In the genomic region with DNA sequence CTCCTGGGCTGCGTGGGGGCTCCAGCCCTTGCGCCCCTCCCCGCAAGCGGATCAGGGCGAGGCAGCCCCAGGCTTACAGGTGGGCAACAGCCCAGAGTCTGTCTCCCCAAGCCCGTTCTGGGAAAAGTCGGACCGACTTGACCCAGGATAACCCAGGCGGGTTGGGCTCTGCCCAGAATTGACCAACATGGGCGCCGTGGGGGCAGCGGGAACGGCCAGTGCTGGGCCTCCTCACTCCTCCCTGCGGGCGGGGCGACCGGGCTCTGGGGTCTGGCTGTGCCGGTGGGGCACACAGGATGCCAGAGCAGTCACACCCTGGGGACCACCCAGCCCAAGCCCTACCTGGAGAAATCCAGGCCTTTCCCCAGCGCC, we compare ENCODE assay signal across 8 cellular contexts. TPM values are rescaled to one million over a fixed set of nuclear protein-coding genes. Genes with fewer than 3 reads are reported as not detected.
A peak's percentile ranks its signal among the peaks of the same experiment; 100 is the strongest.
DNase-seq lines count a peak whose midpoint lies in the region; ATAC-seq and TF ChIP-seq lines count a peak whose summit lies in the region.

No MANE protein-coding gene starts in this region.

- TF ChIP-seq CTCF in breast epithelium (IDR thresholded peaks at IDR 0.05) (no peak), MCF 10A (IDR thresholded peaks at IDR 0.05; ENCODE audit: unreplicated experiment) (no peak), esophagus muscularis mucosa (IDR thresholded peaks at IDR 0.05) (no peak)

- H3K4me3 ChIP-seq in breast epithelium (peak overlapping the region; percentile 67 to 91 (median 74)), esophagus muscularis mucosa (peak overlapping the region; percentile 63 to 93 (median 77)), muscle layer of duodenum (ENCODE audit: low read depth in 1 of 2, low read length in 2 of 2) (peak overlapping the region; percentile 76 to 86), aorta (ENCODE audit: low read length in 2 of 2) (peak overlapping the region; percentile 83 to 90)

- no peak overlapping the region for H3K27ac Mint-ChIP-seq in MCF 10A (ENCODE audit: low read depth, unreplicated experiment)

- no peak for DNase-seq in breast epithelium (ENCODE audit: low spot score in 2 of 2)
- DNase-seq in MCF 10A (ENCODE audit: unreplicated experiment): no peak
- DNase-seq in esophagus muscularis mucosa (ENCODE audit: extremely low spot score): no peak
- DNase-seq in aorta: peak; percentile 79 to 90
- no peak for DNase-seq in activated naive CD4-positive, alpha-beta T cell treated with anti-CD3 and anti-CD28 coated beads, Interleukin-2, amount 50 U/mL, for 16 hours

- POLR2A ChIA-PET in MCF 10A (lab: Yijun Ruan, JAX): no interaction called here

- H3K4me1 ChIP-seq in breast epithelium (no peaks in the 10 kb centered on the region), esophagus muscularis mucosa (peaks cover 52 to 76% (median 68%) of the 10 kb centered on the region in 4 donors), muscle layer of duodenum (ENCODE audit: control insufficient read depth in 1 of 2, insufficient read depth in 2 of 2, low read length in 2 of 2) (peaks cover 25 to 36% of the 10 kb centered on the region in 2 donors), aorta (ENCODE audit: control insufficient read depth in 1 of 2, insufficient read depth in 2 of 2, low read length in 2 of 2) (no peaks in the 10 kb centered on the region)

- peak overlapping the region; percentile 71 to 95 for H3K27ac ChIP-seq in breast epithelium
- H3K27ac ChIP-seq in esophagus muscularis mucosa (replicated peaks in 1 of 4): peak overlapping the region; percentile 84 to 94 (median 86)
- peak overlapping the region; percentile 89 for H3K27ac ChIP-seq in muscle layer of duodenum (ENCODE audit: low read length)
- peak overlapping the region; percentile 80 to 99 for H3K27ac ChIP-seq in aorta (ENCODE audit: low read depth in 1 of 2, low read length in 2 of 2)

- intact Hi-C loops in breast epithelium (cut with DNase I; ENCODE audit: low total_unique reads): loop anchor here (10.0 kb wide), 1 partner anchor 1160 kb away; no protein-coding TSS in a partner anchor
- intact Hi-C loops in MCF 10A (cut with micrococcal nuclease): no loop called here
- intact Hi-C loops in esophagus muscularis mucosa (cut with DNase I): no loop called here
- intact Hi-C loops in aorta (cut with DNase I): loop anchor here in 1 of 2 donors (5.0 kb wide), 1 partner anchor 33 kb away; no protein-coding TSS in a partner anchor

- TF ChIP-seq EP300 in esophagus muscularis mucosa (IDR thresholded peaks at IDR 0.05): no peak

- no peaks in the 10 kb centered on the region for H3K9me3 ChIP-seq in breast epithelium
- no peaks in the 10 kb centered on the region for H3K9me3 ChIP-seq in esophagus muscularis mucosa
- no peaks in the 10 kb centered on the region for H3K9me3 ChIP-seq in muscle layer of duodenum (ENCODE audit: control insufficient read depth in 1 of 2, low read length in 2 of 2)
- H3K9me3 ChIP-seq in aorta (ENCODE audit: control insufficient read depth, low read length): no peaks in the 10 kb centered on the region

- H3K36me3 Mint-ChIP-seq in MCF 10A (ENCODE audit: insufficient read depth, unreplicated experiment): no peaks in the 10 kb centered on the region

- H3K27me3 ChIP-seq in breast epithelium: no peaks in the 10 kb centered on the region
- no peaks in the 10 kb centered on the region for H3K27me3 ChIP-seq in esophagus muscularis mucosa
- H3K27me3 ChIP-seq in muscle layer of duodenum (ENCODE audit: low read depth, low read length): no peaks in the 10 kb centered on the region
- H3K27me3 ChIP-seq in aorta (ENCODE audit: control insufficient read depth in 1 of 2, insufficient read depth in 2 of 2, low read length in 1 of 2): no peaks in the 10 kb centered on the region

- H3K36me3 ChIP-seq in breast epithelium (no peaks in the 10 kb centered on the region), esophagus muscularis mucosa (peaks cover 0 to 8% (median 0%) of the 10 kb centered on the region in 4 donors), muscle layer of duodenum (ENCODE audit: control insufficient read depth in 1 of 2, insufficient read depth in 2 of 2, low read length in 2 of 2) (no peaks in the 10 kb centered on the region), aorta (ENCODE audit: control insufficient read depth in 1 of 2, insufficient read depth in 2 of 2, low read length in 1 of 2) (no peaks in the 10 kb centered on the region)

- BruUV-seq in MCF 10A (replicated peaks; lab: Mats Ljungman, UMichigan): no TSS peak

- ATAC-seq in aorta (ENCODE audit: low FRiP score) (peak; percentile 69), HG02623 (IDR thresholded peaks at IDR 0.05; ENCODE audit: unreplicated experiment) (no peak), GM18502 (IDR thresholded peaks at IDR 0.05; ENCODE audit: poor library complexity, unreplicated experiment) (no peak)

- TF ChIP-seq POLR2A in breast epithelium (IDR thresholded peaks at IDR 0.05) (no peak), esophagus muscularis mucosa (IDR thresholded peaks at IDR 0.05; ENCODE audit: low read depth) (no peak)

- H3K4me3 Mint-ChIP-seq in MCF 10A (ENCODE audit: unreplicated experiment): no peak overlapping the region

- no peaks in the 10 kb centered on the region for H3K9me3 Mint-ChIP-seq in MCF 10A (ENCODE audit: unreplicated experiment)

- no CpG with 5 or more reads among the region's 19 CpGs for WGBS in esophagus muscularis mucosa
- WGBS in aorta, 2 donors: 1 to 2% methylated on average over 19 of the region's 19 CpGs

- peaks cover 15% of the 10 kb centered on the region for H3K4me1 Mint-ChIP-seq in MCF 10A (ENCODE audit: insufficient read depth, unreplicated experiment)

- CTCF ChIA-PET in MCF 10A (lab: Yijun Ruan, JAX): no interaction called here

- H3K27me3 Mint-ChIP-seq in MCF 10A (ENCODE audit: insufficient read depth, unreplicated experiment): no peaks in the 10 kb centered on the region

RNA-seq across cellular contexts. Expression of a gene that starts 15.3 kb away (rescaled TPM):
- total RNA-seq in breast epithelium: 10 to 100 TPM in 2 of 3 donors, 1 to 10 TPM in 1; 6.3 to 22.4 (median 15.4) TPM
- total RNA-seq in MCF 10A (2022): 6.3 and 7.1 TPM in 2 replicates
- 10 to 100 TPM; 20.4 to 54.0 (median 39.3) TPM for total RNA-seq in esophagus muscularis mucosa
- 100 to 1,000 TPM; 327 to 478 TPM for total RNA-seq in aorta
- polyA plus RNA-seq in aorta: 100 to 1,000 TPM; 228 to 486 TPM

RNA-seq across cellular contexts. Expression of a gene that starts 35.9 kb away (rescaled TPM):
- total RNA-seq in breast epithelium: under 1 TPM; under 0.01 to 0.33 (median 0.15) TPM
- total RNA-seq in MCF 10A (2022): not detected in 2 replicates
- total RNA-seq in esophagus muscularis mucosa: 1 to 10 TPM in 1 of 4 donors, under 1 TPM in 2, not detected in 1; 0.17 to 1.2 (median 0.46) TPM
- 10 to 100 TPM in 1 of 2 donors, 1 to 10 TPM in 1; 2.5 to 14.1 TPM for total RNA-seq in aorta
- polyA plus RNA-seq in aorta: 1 to 10 TPM; 2.0 to 2.8 TPM

Comparison
In these comparisons a context has a peak if more than half of its experiments do, and no peak if none do; other contexts are left out.
1. DNase-seq: peak in aorta (2 of 2); none in breast epithelium (0 of 2), MCF 10A (single experiment), esophagus muscularis mucosa (single experiment) and activated naive CD4-positive, alpha-beta T cell treated with anti-CD3 and anti-CD28 coated beads, Interleukin-2, amount 50 U/mL, for 16 hours (single experiment).
2. RNA of a gene that starts 15.3 kb away (total RNA-seq): 327 to 478 TPM in aorta; 20.4 to 54.0 TPM in esophagus muscularis mucosa, 6.3 to 22.4 TPM in breast epithelium and 6.3 to 7.1 TPM in MCF 10A; every median in the first group is over 4 times any median in the second.
3. Peak in every context shown above with its lines, with median percentiles within 50 percentile points of each other: H3K27ac ChIP-seq and H3K4me3 ChIP-seq.